27 cellular contexts compared by ENCODE assay signal in genomic region chr6:128586095-128586494, GRCh38.
"Had no signal": no experiment of that assay in that cellular context is flagged by ENCODE, and none has a peak within 500 bp of the region (broad histone marks: within the 10 kb centered on the region; RNA-seq: fewer than 3 reads in every experiment).

No MANE protein-coding gene starts in this region.

- H3K4me1 ChIP-seq: colonic mucosa, esophagus muscularis mucosa, esophagus squamous epithelium, foreskin keratinocyte, gastroesophageal sphincter, heart left ventricle, heart right ventricle had no signal

- H3K9me3 Mint-ChIP-seq: endodermal cell had no signal

- H3K27me3 Mint-ChIP-seq: dendritic cell treated with granulocyte-macrophage colony-stimulating factor and Interleukin-4, amounts not matched to agents 40 ng/mL and 50 ng/mL, for 4 days had no signal

- H3K27ac ChIP-seq: colonic mucosa, coronary artery, dorsolateral prefrontal cortex, epithelial cell of prostate, esophagus muscularis mucosa, esophagus squamous epithelium, foreskin keratinocyte, gastrocnemius medialis, gastroesophageal sphincter, heart left ventricle, heart right ventricle had no signal

- H3K27me3 ChIP-seq: colonic mucosa, dorsolateral prefrontal cortex, esophagus muscularis mucosa, esophagus squamous epithelium, foreskin keratinocyte, gastrocnemius medialis, gastroesophageal sphincter, heart left ventricle, heart right ventricle had no signal

- H3K9me3 ChIP-seq: colonic mucosa, esophagus muscularis mucosa, esophagus squamous epithelium, gastrocnemius medialis had no signal

- H3K4me3 ChIP-seq: colonic mucosa, coronary artery, dorsolateral prefrontal cortex, esophagus muscularis mucosa, esophagus squamous epithelium, gastrocnemius medialis, gastroesophageal sphincter, heart left ventricle, heart right ventricle had no signal

- ATAC-seq: effector memory CD8-positive, alpha-beta T cell; esophagus mucosa; foreskin keratinocyte; gastrocnemius medialis; gastroesophageal sphincter had no signal

- H3K4me1 Mint-ChIP-seq: endodermal cell had no signal

- H3K27ac Mint-ChIP-seq: dendritic cell treated with granulocyte-macrophage colony-stimulating factor and Interleukin-4, amounts not matched to agents 40 ng/mL and 50 ng/mL, for 4 days; effector memory CD8-positive, alpha-beta T cell; endodermal cell had no signal

- H3K36me3 ChIP-seq: colonic mucosa, esophagus muscularis mucosa, esophagus squamous epithelium, gastrocnemius medialis, gastroesophageal sphincter, heart left ventricle, heart right ventricle had no signal

- FAIRE-seq: colon, endometrium, frontal cortex had no signal

- H3K4me3 Mint-ChIP-seq: dendritic cell treated with granulocyte-macrophage colony-stimulating factor and Interleukin-4, amounts not matched to agents 40 ng/mL and 50 ng/mL, for 4 days; effector memory CD8-positive, alpha-beta T cell; endodermal cell had no signal

- DNase-seq: colonic mucosa; cortex of kidney; dermis blood vessel endothelial cell; dorsolateral prefrontal cortex; effector CD4-positive, alpha-beta T cell; effector CD8-positive, alpha-beta T cell; effector memory CD4-positive, alpha-beta T cell; effector memory CD8-positive, alpha-beta T cell; endodermal cell; erythroblast; esophagus squamous epithelium; foreskin fibroblast; foreskin keratinocyte; gastrocnemius medialis; glutamatergic neuron; head of caudate nucleus; heart left ventricle; heart right ventricle had no signal
